24 cellular contexts compared by ENCODE assay signal in the genomic region with DNA sequence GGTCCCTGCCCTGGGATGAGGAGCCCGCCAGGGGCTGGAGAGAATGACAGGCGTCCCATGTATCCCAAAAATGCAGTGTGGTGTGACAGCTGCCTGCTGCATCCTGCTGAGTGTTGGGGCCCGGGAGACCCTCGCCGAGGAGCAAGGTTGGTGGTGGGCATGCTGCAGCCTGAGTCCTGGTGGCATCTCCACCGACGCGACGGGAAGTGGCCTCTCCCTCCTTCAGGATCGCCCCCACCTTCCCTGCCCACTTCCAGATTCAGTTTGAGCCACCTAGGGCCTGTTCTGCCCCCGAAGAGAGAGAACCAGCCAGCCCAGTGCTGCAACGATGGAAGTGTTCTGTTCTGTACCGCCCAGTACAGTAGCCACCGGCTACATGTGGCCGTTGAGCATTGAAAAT.
DNase-seq lines count a peak whose midpoint lies in the region; ATAC-seq, FAIRE-seq and TF ChIP-seq lines count a peak whose summit lies in the region.
"Had no signal": no experiment of that assay in that cellular context is flagged by ENCODE, and none has a peak within 500 bp of the region (broad histone marks: within the 10 kb centered on the region; RNA-seq: fewer than 3 reads in every experiment).

No MANE protein-coding gene starts in this region.

- H3K79me2 ChIP-seq in H1 (ENCODE audit: control insufficient read depth in 1 of 2, insufficient read depth in 2 of 2, low read length in 2 of 2) (no peaks in the 10 kb centered on the region), osteoblast (ENCODE audit: insufficient read depth, low read length) (no peaks in the 10 kb centered on the region)

- H3K27me3 Mint-ChIP-seq in Caco-2 (ENCODE audit: insufficient read depth, unreplicated experiment): no peaks in the 10 kb centered on the region

- H3K23me2 ChIP-seq in H1 (ENCODE audit: low read depth, low read length): 0 out of 2 replicates have a peak, but pooled peaks cover 2% of the 10 kb centered on the region

- POLR2A ChIA-PET in Caco-2 (lab: Charles Lee) (no interaction called here), H1 (lab: Charles Lee; ENCODE audit: partially characterized antibody) (interaction anchor here (1.5 kb wide), 1 partner anchor 10 kb away, joined by 3 read pairs; no protein-coding TSS in a partner anchor)

- H3K27ac ChIP-seq in H1 (ENCODE audit: low read depth, low read length): no peak overlapping the region
- H3K27ac ChIP-seq in osteoblast (ENCODE audit: low read depth, low read length): no peak overlapping the region
- no peak overlapping the region for H3K27ac ChIP-seq in upper lobe of right lung
- H3K27ac ChIP-seq in testis: no peak overlapping the region
- H3K27ac ChIP-seq: 22Rv1, BLaER1, C4-2B, GM23248 had no signal

- H3K9me3 ChIP-seq in Caco-2 (0 out of 2 replicates have a peak, but pooled peaks cover 3% of the 10 kb centered on the region), H1 (ENCODE audit: insufficient read depth in 2 of 2, low read depth in 1 of 2, low read length in 1 of 2) (no peaks in the 10 kb centered on the region; a peak in 1 of 4 replicates), osteoblast (ENCODE audit: low read depth, low read length) (no peaks in the 10 kb centered on the region), upper lobe of right lung (no peaks in the 10 kb centered on the region), testis (no peaks in the 10 kb centered on the region)
- H3K9me3 ChIP-seq: BLaER1 had no signal

- H2BK12ac ChIP-seq in H1 (ENCODE audit: low read depth, low read length): no peak overlapping the region

- H4K5ac ChIP-seq in H1 (ENCODE audit: insufficient read length, low read depth, low read length): no peak overlapping the region

- FAIRE-seq in H1 (lab: Jason Lieb, UNC): no peak
- FAIRE-seq: A204.1, D721Med, GM12878 had no signal

- H3K4me3 Mint-ChIP-seq in Caco-2 (ENCODE audit: unreplicated experiment): no peak overlapping the region
- H3K4me3 Mint-ChIP-seq: B cell; CD8-positive, alpha-beta T cell; H9 had no signal

- no peak overlapping the region for H2BK5ac ChIP-seq in H1 (ENCODE audit: low read depth, low read length)

- H3K9me3 Mint-ChIP-seq in Caco-2 (ENCODE audit: unreplicated experiment): no peaks in the 10 kb centered on the region
- H3K9me3 Mint-ChIP-seq: CD8-positive, alpha-beta T cell had no signal

- H3K79me1 ChIP-seq in H1 (ENCODE audit: low read depth, low read length): no peaks in the 10 kb centered on the region; the same call in 1 of the 2 replicates

- H2AFZ ChIP-seq in H1 (ENCODE audit: low read length): no peak overlapping the region
- no peak overlapping the region for H2AFZ ChIP-seq in osteoblast (ENCODE audit: low read length)
- H2AFZ ChIP-seq: GM23248 had no signal

- H2AK5ac ChIP-seq in H1 (ENCODE audit: low read depth, low read length): no peak overlapping the region

- no peak overlapping the region for H3K4ac ChIP-seq in H1 (replicated peaks; ENCODE audit: insufficient read length, low read depth, low read length)

- H2BK120ac ChIP-seq in H1 (replicated peaks; ENCODE audit: low read depth, low read length): no peak overlapping the region

- peaks cover 7% of the 10 kb centered on the region for H3K4me1 Mint-ChIP-seq in Caco-2 (ENCODE audit: low read depth, unreplicated experiment)
- H3K4me1 Mint-ChIP-seq: B cell; CD4-positive, CD25-positive, alpha-beta regulatory T cell had no signal

- no peak overlapping the region for H3K56ac ChIP-seq in H1 (replicated peaks; ENCODE audit: insufficient read length, low read depth, low read length)

- H4K91ac ChIP-seq in H1 (replicated peaks; ENCODE audit: insufficient read length, low read length): no peak overlapping the region

- H3K4me3 ChIP-seq in Caco-2 (ENCODE audit: low read depth, low read length): no peak overlapping the region
- H3K4me3 ChIP-seq in H1 (ENCODE audit: extremely low read depth in 1 of 4, insufficient read depth in 2 of 4, low read depth in 3 of 4, low read length in 4 of 4): no peak overlapping the region
- no peak overlapping the region for H3K4me3 ChIP-seq in osteoblast (ENCODE audit: insufficient read depth, low read length)
- H3K4me3 ChIP-seq in upper lobe of right lung: no peak overlapping the region
- H3K4me3 ChIP-seq in testis: no peak overlapping the region
- H3K4me3 ChIP-seq: BLaER1, GM12878, GM23248 had no signal

- no peaks in the 10 kb centered on the region for H4K20me1 ChIP-seq in H1 (replicated peaks in 1 of 2; ENCODE audit: control insufficient read depth in 1 of 2, insufficient read depth in 2 of 2, low read length in 2 of 2)
- H4K20me1 ChIP-seq in osteoblast (ENCODE audit: insufficient read depth, low read length): peaks cover 28% of the 10 kb centered on the region

- H3K27me3 ChIP-seq in Caco-2 (replicated peaks; ENCODE audit: control insufficient read depth, insufficient read depth, low read length) (no peaks in the 10 kb centered on the region), H1 (replicated peaks in 1 of 4; ENCODE audit: control insufficient read depth in 3 of 4, extremely low read depth in 1 of 4, insufficient read depth in 3 of 4, low read length in 3 of 4) (no peaks in the 10 kb centered on the region; a peak in 1 of 7 replicates), osteoblast (ENCODE audit: insufficient read depth, low read length) (peaks cover 7% of the 10 kb centered on the region), upper lobe of right lung (no peaks in the 10 kb centered on the region), testis (no peaks in the 10 kb centered on the region)
- H3K27me3 ChIP-seq: BLaER1 had no signal

- H3K36me3 Mint-ChIP-seq in Caco-2 (ENCODE audit: insufficient read depth, unreplicated experiment): no peaks in the 10 kb centered on the region
- H3K36me3 Mint-ChIP-seq: CD4-positive, CD25-positive, alpha-beta regulatory T cell; CD8-positive, alpha-beta T cell had no signal

- no peak overlapping the region for H3K9ac ChIP-seq in H1 (replicated peaks in 1 of 4; ENCODE audit: extremely low read depth in 1 of 4, low read depth in 3 of 4, low read length in 3 of 4)
- H3K9ac ChIP-seq: BLaER1, GM23248 had no signal

- no peak for ATAC-seq in upper lobe of right lung
- ATAC-seq: CD8-positive, alpha-beta T cell; GM12878; HCT116 had no signal

- H3K4me1 ChIP-seq in Caco-2 (no peaks in the 10 kb centered on the region), H1 (replicated peaks in 1 of 4; ENCODE audit: control insufficient read depth in 3 of 4, insufficient read depth in 4 of 4, low read length in 3 of 4) (peaks cover 8 to 27% (median 25%) of the 10 kb centered on the region in 4 experiments), osteoblast (ENCODE audit: insufficient read depth, low read length) (peaks cover 21% of the 10 kb centered on the region), upper lobe of right lung (peaks cover 43% of the 10 kb centered on the region), testis (peaks cover 16% of the 10 kb centered on the region)

- no peak overlapping the region for H2BK20ac ChIP-seq in H1 (ENCODE audit: low read length)

- DNase-seq in Caco-2 (no peak), H1 (ENCODE audit: low read depth in 1 of 2, low spot score in 2 of 2) (no peak), osteoblast (ENCODE audit: insufficient read length, low spot score, missing footprints) (peak; percentile 72), upper lobe of right lung (peak; percentile 50), testis (no peak), activated gamma-delta T cell (lab: John Stamatoyannopoulos, UW) (no peak), NCI-H146 treated with DMSO at 0.1 percent for 48 hours (lab: John Stamatoyannopoulos, UW; ENCODE audit: unreplicated experiment) (no peak)
- DNase-seq in activated CD8-positive, alpha-beta memory T cell treated with anti-CD3 and anti-CD28 coated beads, Interleukin-2, amount 50 U/mL, for 4 hours: no peak
- DNase-seq: CD4-positive, CD25-positive, alpha-beta regulatory T cell; CD8-positive, alpha-beta T cell; DMS 273 treated with DMSO at 0.1 percent for 48 hours; DMS79; EL; GDM1; GM23248; H9 had no signal

- no peak overlapping the region for H3K23ac ChIP-seq in H1 (ENCODE audit: insufficient read length)

- CTCF ChIA-PET in Caco-2 (lab: Charles Lee): interaction anchor here (0.6 kb wide), 1 partner anchor 159 kb away, joined by 4 read pairs; no protein-coding TSS in a partner anchor
- CTCF ChIA-PET in H1 (lab: Charles Lee; ENCODE audit: partially characterized antibody): interaction anchor here (0.8 to 16.6 kb wide), 6 partner anchors 8 to 127 kb away, joined by 3 to 300 read pairs (median 18); no protein-coding TSS in a partner anchor

- no peak overlapping the region for H2BK15ac ChIP-seq in H1 (ENCODE audit: low read length)

- TF ChIP-seq RAD21 in H1 (IDR thresholded peaks at IDR 0.05 in 1 of 2, conservative IDR thresholded peaks at IDR 0.05 in 1 of 2; ENCODE audit: low read depth in 2 of 2, low read length in 2 of 2): no peak

- intact Hi-C loops in Caco-2 (cut with micrococcal nuclease; ENCODE audit: unreplicated experiment): no loop called here
- intact Hi-C loops in upper lobe of right lung (cut with DNase I): no loop called here
- intact Hi-C loops in testis (cut with DNase I; ENCODE audit: low total_unique reads): no loop called here

- peak overlapping the region; percentile 4 for H3K27ac Mint-ChIP-seq in Caco-2 (ENCODE audit: unreplicated experiment)
- H3K27ac Mint-ChIP-seq: B cell; CD8-positive, alpha-beta T cell had no signal

- H4K8ac ChIP-seq in H1 (ENCODE audit: extremely low read depth, insufficient read depth, low read length): peak overlapping the region; percentile 45

- BruUV-seq in Caco-2 (replicated peaks; lab: Mats Ljungman, UMichigan): no TSS peak

- H3K14ac ChIP-seq in H1 (ENCODE audit: insufficient read length): no peak overlapping the region

- 96% methylated on average over 15 of the region's 15 CpGs; no CpG with 5 or more reads in 1 of the 2 experiments for WGBS in H1 (ENCODE audit: extremely low coverage in 1 of 2, insufficient coverage in 1 of 2, insufficient read length in 1 of 2, insufficient replicate concordance in 2 of 2, low coverage in 1 of 2, low lambda C conversion rate in 2 of 2, missing lambda C conversion rate in 1 of 2), 2 experiments
- 91 to 95% methylated on average over 8 to 10 of the region's 15 CpGs for WGBS in testis, 2 donors

- H3K4me2 ChIP-seq in H1 (ENCODE audit: insufficient read depth in 1 of 2, low read depth in 2 of 2, low read length in 2 of 2) (no peak overlapping the region), osteoblast (ENCODE audit: insufficient read depth, low read length) (no peak overlapping the region)
- H3K4me2 ChIP-seq: BLaER1 had no signal

- TF ChIP-seq POLR2A in H1 (IDR thresholded peaks at IDR 0.05; ENCODE audit: control extremely low read depth in 1 of 2, low read depth in 2 of 2, low read length in 2 of 2) (no peak), testis (IDR thresholded peaks at IDR 0.05) (no peak)

- H3K36me3 ChIP-seq in Caco-2 (ENCODE audit: control insufficient read depth, insufficient read depth, low read length) (no peaks in the 10 kb centered on the region), H1 (ENCODE audit: control insufficient read depth in 2 of 4, insufficient read depth in 4 of 4, low read length in 3 of 4) (no peaks in the 10 kb centered on the region), osteoblast (ENCODE audit: insufficient read depth, low read length) (no peaks in the 10 kb centered on the region), upper lobe of right lung (no peaks in the 10 kb centered on the region), testis (ENCODE audit: low read depth, missing control alignments) (no peaks in the 10 kb centered on the region)
- H3K36me3 ChIP-seq: BLaER1 had no signal

- H3K18ac ChIP-seq in H1 (ENCODE audit: extremely low read depth, low read length): no peak overlapping the region

- TF ChIP-seq CTCF in Caco-2 (IDR thresholded peaks at IDR 0.05; ENCODE audit: insufficient read depth in 1 of 2, low read depth in 1 of 2, low read length in 1 of 2, severe bottlenecking in 1 of 2, unreplicated experiment in 1 of 2): no peak
- no peak for TF ChIP-seq CTCF in H1 (IDR thresholded peaks at IDR 0.05; ENCODE audit: control extremely low read depth in 1 of 3, insufficient read depth in 1 of 3, low read depth in 1 of 3, low read length in 3 of 3)
- TF ChIP-seq CTCF in osteoblast (IDR thresholded peaks at IDR 0.05; ENCODE audit: extremely low read depth, low read depth, low read length): no peak
- no peak for TF ChIP-seq CTCF in upper lobe of right lung (IDR thresholded peaks at IDR 0.05)
- TF ChIP-seq CTCF in testis (IDR thresholded peaks at IDR 0.05): no peak

- no peak for TF ChIP-seq EP300 in H1 (IDR thresholded peaks at IDR 0.05; ENCODE audit: borderline replicate concordance in 1 of 2, low read depth in 2 of 2, low read length in 2 of 2)

Comparison
In these comparisons a context has a peak if more than half of its experiments do, and no peak if none do; other contexts are left out.
1. DNase-seq: peak in osteoblast (single experiment) and upper lobe of right lung (single experiment); none in Caco-2 (0 of 2), H1 (0 of 2), activated CD8-positive, alpha-beta memory T cell treated with anti-CD3 and anti-CD28 coated beads, Interleukin-2, amount 50 U/mL, for 4 hours (single experiment), testis (single experiment), activated gamma-delta T cell (single experiment) and NCI-H146 treated with DMSO at 0.1 percent for 48 hours (single experiment).